24 cellular contexts compared by ENCODE assay signal in the genomic region with DNA sequence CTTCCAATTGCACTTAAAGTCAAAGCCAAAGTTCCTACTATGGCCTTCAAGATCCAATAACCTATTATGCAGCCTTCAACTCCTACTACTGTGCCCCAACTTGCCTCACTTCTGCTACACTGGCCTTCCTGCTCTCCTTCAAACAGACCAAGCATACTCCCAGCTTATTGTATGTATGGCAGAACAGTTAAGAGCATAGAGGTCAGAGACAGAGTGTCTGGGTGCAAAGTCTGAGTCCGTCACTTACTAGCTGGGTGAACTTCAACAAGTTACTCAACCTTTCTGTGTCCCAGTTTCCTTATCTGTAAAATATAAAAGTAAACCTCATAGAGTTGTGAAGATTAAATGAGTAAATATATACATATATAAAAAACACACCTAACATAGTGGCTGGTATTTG.
"Had no signal": no experiment of that assay in that cellular context is flagged by ENCODE, and none has a peak within 500 bp of the region (broad histone marks: within the 10 kb centered on the region; RNA-seq: fewer than 3 reads in every experiment).

No MANE protein-coding gene starts in this region.

- H3K9me3 Mint-ChIP-seq: nephron; stimulated activated effector memory CD8-positive, alpha-beta T cell treated with anti-CD3 and anti-CD28 coated beads, Interleukin-12 subunit alpha, Interleukin-12 subunit beta, amount 100 ng/mL, for 72 hours had no signal

- H3K9me3 ChIP-seq: esophagus squamous epithelium, gastroesophageal sphincter, psoas muscle, suprapubic skin, thyroid gland, upper lobe of left lung, vagina had no signal

- H3K27ac ChIP-seq: esophagus squamous epithelium, gastroesophageal sphincter, parathyroid adenoma, psoas muscle, suprapubic skin, thyroid gland, upper lobe of left lung, vagina had no signal

- H3K4me3 Mint-ChIP-seq: nephron; stimulated activated effector memory CD8-positive, alpha-beta T cell treated with anti-CD3 and anti-CD28 coated beads, Interleukin-12 subunit alpha, Interleukin-12 subunit beta, amount 100 ng/mL, for 72 hours had no signal

- H3K27me3 ChIP-seq: esophagus squamous epithelium, gastroesophageal sphincter, suprapubic skin, thyroid gland, upper lobe of left lung, vagina had no signal

- H3K27ac Mint-ChIP-seq: stimulated activated effector memory CD8-positive, alpha-beta T cell treated with anti-CD3 and anti-CD28 coated beads, Interleukin-12 subunit alpha, Interleukin-12 subunit beta, amount 100 ng/mL, for 72 hours had no signal

- H3K4me3 ChIP-seq: esophagus squamous epithelium, gastroesophageal sphincter, psoas muscle, smooth muscle cell, suprapubic skin, thyroid gland, upper lobe of left lung, vagina had no signal

- H3K36me3 ChIP-seq: suprapubic skin, thyroid gland, vagina had no signal

- DNase-seq: cerebellar nuclear complex; dermis blood vessel endothelial cell; esophagus squamous epithelium; foreskin fibroblast; glutamatergic neuron; kidney; left cardiac atrium; mammary epithelial cell; occipital lobe; psoas muscle; retina; stimulated activated CD4-positive, alpha-beta T cell treated with anti-CD3 and anti-CD28 coated beads, Interleukin-4, amount 100 ng/mL, for 1 hour; stimulated activated CD8-positive, alpha-beta memory T cell treated with anti-CD3 and anti-CD28 coated beads, Interleukin-4, amount 100 ng/mL, for 48 hours; stimulated activated naive CD8-positive, alpha-beta T cell treated with anti-CD3 and anti-CD28 coated beads, Interleukin-15, Interleukin-2, amounts not matched to agents 100 U/mL and 50 U/mL, for 24 hours; thyroid gland; upper lobe of left lung had no signal

- ATAC-seq: gastroesophageal sphincter; left cardiac atrium; psoas muscle; stimulated activated effector memory CD8-positive, alpha-beta T cell treated with anti-CD3 and anti-CD28 coated beads, Interleukin-12 subunit alpha, Interleukin-12 subunit beta, amount 100 ng/mL, for 72 hours; stimulated activated naive CD8-positive, alpha-beta T cell treated with anti-CD3 and anti-CD28 coated beads, Interleukin-15, Interleukin-2, amounts not matched to agents 100 U/mL and 50 U/mL, for 24 hours had no signal

- FAIRE-seq: colon, kidney had no signal
